Comparison of ENCODE assay signal across 23 cellular contexts in genomic region chr2:47536696-47537095, GRCh38. TPM values are rescaled to one million over a fixed set of nuclear protein-coding genes. Genes with fewer than 3 reads are reported as not detected.
"Had no signal": no experiment of that assay in that cellular context is flagged by ENCODE, and none has a peak within 500 bp of the region (broad histone marks: within the 10 kb centered on the region; RNA-seq: fewer than 3 reads in every experiment).

No MANE protein-coding gene starts in this region.

- H3K4me3 ChIP-seq: colonic mucosa, heart left ventricle, ovary, stomach had no signal

- FAIRE-seq: endometrium, frontal cortex, islet of Langerhans, small intestine had no signal

- H3K4me1 ChIP-seq: colonic mucosa, stomach had no signal

- H3K4me1 Mint-ChIP-seq: naive thymus-derived CD4-positive, alpha-beta T cell had no signal

- DNase-seq: colonic mucosa; effector CD8-positive, alpha-beta T cell; heart left ventricle; hippocampal formation; kidney glomerular epithelial cell; naive thymus-derived CD4-positive, alpha-beta T cell; ovary; right cardiac atrium; small intestine; stimulated activated CD4-positive, alpha-beta T cell treated with anti-CD3 and anti-CD28 coated beads, Interleukin-12 subunit alpha, Interleukin-12 subunit beta, amount 100 ng/mL, for 4 hours; stimulated activated naive CD4-positive, alpha-beta T cell; stomach; trophoblast cell had no signal

- H3K9me3 Mint-ChIP-seq: naive thymus-derived CD4-positive, alpha-beta T cell had no signal

- H3K27me3 ChIP-seq: colonic mucosa, heart left ventricle, neutrophil, ovary, stomach had no signal

- ATAC-seq: esophagus mucosa; naive thymus-derived CD4-positive, alpha-beta T cell; right cardiac atrium had no signal

- H3K9me3 ChIP-seq: colonic mucosa, heart left ventricle, neutrophil, ovary, stomach had no signal

- H3K4me3 Mint-ChIP-seq: naive thymus-derived CD4-positive, alpha-beta T cell had no signal

- H3K36me3 ChIP-seq: colonic mucosa, heart left ventricle, neutrophil, ovary, stomach had no signal

- H3K27ac ChIP-seq: colonic mucosa, heart left ventricle, neutrophil, ovary, stomach had no signal

RNA-seq across cellular contexts. Expression of gene KCNK12, which starts 34.1 kb away (rescaled TPM):
- total RNA-seq: dermis microvascular lymphatic vessel endothelial cell, esophagus mucosa, liver, lung microvascular endothelial cell, mesenteric fat pad, posterior vena cava, right cardiac atrium had no signal
- polyA plus RNA-seq: liver had no signal
